ENCODE assay signal across 19 cellular contexts in the genomic region with DNA sequence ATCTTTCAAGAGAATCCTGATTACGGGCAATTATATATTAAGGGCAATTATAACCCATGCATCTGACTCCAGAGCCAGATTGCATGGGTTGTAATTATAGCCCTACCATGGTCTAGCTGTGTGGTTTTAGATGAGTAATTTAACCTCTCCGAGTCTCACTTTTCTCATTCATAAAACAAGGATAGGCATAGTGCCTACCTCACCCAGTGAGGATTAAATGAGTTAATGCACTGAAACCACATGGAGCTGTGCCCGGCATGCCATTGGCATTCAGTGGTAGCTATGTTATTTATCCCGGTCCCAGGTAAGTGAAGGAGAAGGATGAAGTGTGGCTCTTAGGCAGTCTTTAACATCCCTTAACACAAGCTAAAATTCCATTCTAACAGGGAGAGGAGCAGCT.
"Had no signal": no experiment of that assay in that cellular context is flagged by ENCODE, and none has a peak within 500 bp of the region (broad histone marks: within the 10 kb centered on the region; RNA-seq: fewer than 3 reads in every experiment).

No MANE protein-coding gene starts in this region.

- H3K27me3 ChIP-seq: gastrocnemius medialis, neural progenitor cell had no signal

- ATAC-seq: effector memory CD8-positive, alpha-beta T cell; gastrocnemius medialis; stimulated activated memory B cell treated with anti-CD40 and anti-IgM and Interleukin-4, amounts not matched to agents 10 μg/mL and 1 μg/mL and 100 μg/mL, for 72 hours; T-cell had no signal

- H3K4me3 ChIP-seq: gastrocnemius medialis, neural progenitor cell, sigmoid colon had no signal

- H3K27ac Mint-ChIP-seq: activated naive CD8-positive, alpha-beta T cell treated with anti-CD3 and anti-CD28 coated beads, Interleukin-2, amount 10 ng/mL, durations not matched to agents 7 days and 5 days; effector memory CD8-positive, alpha-beta T cell; neural progenitor cell; stimulated activated memory B cell treated with anti-CD40 and anti-IgM and Interleukin-4, amounts not matched to agents 10 μg/mL and 1 μg/mL and 100 μg/mL, for 72 hours had no signal

- DNase-seq: activated CD4-positive, alpha-beta T cell treated with anti-CD3 and anti-CD28 coated beads, Interleukin-2, amount 50 U/mL, for 48 hours; activated effector memory CD4-positive, alpha-beta T cell treated with anti-CD3 and anti-CD28 coated beads, Interleukin-2, amount 50 U/mL, for 16 hours; activated naive CD8-positive, alpha-beta T cell treated with anti-CD3 and anti-CD28 coated beads, Interleukin-2, amount 10 ng/mL, durations not matched to agents 7 days and 5 days; activated T-cell treated with anti-CD3 and anti-CD28 coated beads, Interleukin-2, amount 50 U/mL, for 1 hour; anterior cingulate cortex; cerebellar nuclear complex; dermis blood vessel endothelial cell; effector memory CD8-positive, alpha-beta T cell; gastrocnemius medialis; naive B cell; sigmoid colon; stimulated activated CD4-positive, alpha-beta T cell treated with anti-CD3 and anti-CD28 coated beads, Interleukin-12 subunit alpha, Interleukin-12 subunit beta, amount 100 ng/mL, for 4 hours; T-cell; T1000 had no signal

- H3K27ac ChIP-seq: gastrocnemius medialis, neural progenitor cell, parathyroid adenoma, sigmoid colon, VCaP had no signal

- H3K4me3 Mint-ChIP-seq: activated naive CD8-positive, alpha-beta T cell treated with anti-CD3 and anti-CD28 coated beads, Interleukin-2, amount 10 ng/mL, durations not matched to agents 7 days and 5 days; effector memory CD8-positive, alpha-beta T cell; naive B cell; neural progenitor cell; stimulated activated memory B cell treated with anti-CD40 and anti-IgM and Interleukin-4, amounts not matched to agents 10 μg/mL and 1 μg/mL and 100 μg/mL, for 72 hours; T-cell had no signal

- FAIRE-seq: islet of Langerhans had no signal

- H3K4me1 Mint-ChIP-seq: neural progenitor cell had no signal

- H3K4me1 ChIP-seq: neural progenitor cell, parathyroid adenoma had no signal

- H3K27me3 Mint-ChIP-seq: activated naive CD8-positive, alpha-beta T cell treated with anti-CD3 and anti-CD28 coated beads, Interleukin-2, amount 10 ng/mL, durations not matched to agents 7 days and 5 days; effector memory CD8-positive, alpha-beta T cell; naive B cell; stimulated activated memory B cell treated with anti-CD40 and anti-IgM and Interleukin-4, amounts not matched to agents 10 μg/mL and 1 μg/mL and 100 μg/mL, for 72 hours; T-cell had no signal

- H3K36me3 ChIP-seq: gastrocnemius medialis, neural progenitor cell, sigmoid colon had no signal
